29 cellular contexts compared by ENCODE assay signal in the genomic region with DNA sequence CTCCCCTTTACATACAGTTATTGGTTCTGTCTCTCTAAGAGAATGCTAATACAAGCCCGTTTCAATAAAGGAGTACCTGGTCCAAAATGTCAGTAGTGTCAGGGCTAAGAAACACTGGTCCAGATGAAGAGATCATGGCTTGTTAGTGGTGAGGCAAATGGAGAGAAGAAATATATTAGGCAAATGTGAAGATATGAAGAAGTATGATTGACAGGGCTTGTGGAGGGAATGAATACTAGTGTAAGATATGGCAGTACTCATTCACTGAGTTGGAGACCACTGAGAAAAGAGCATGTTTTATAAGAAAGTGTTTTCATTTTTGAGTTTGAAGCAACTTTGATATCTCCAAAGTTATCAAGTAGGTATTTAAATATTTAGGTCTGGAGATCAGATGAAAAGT.
"Had no signal": no experiment of that assay in that cellular context is flagged by ENCODE, and none has a peak within 500 bp of the region (broad histone marks: within the 10 kb centered on the region; RNA-seq: fewer than 3 reads in every experiment).

No MANE protein-coding gene starts in this region.

- H3K4me1 Mint-ChIP-seq: endodermal cell had no signal

- H3K9me3 Mint-ChIP-seq: endodermal cell had no signal

- H3K4me3 Mint-ChIP-seq: dendritic cell treated with granulocyte-macrophage colony-stimulating factor and Interleukin-4, amounts not matched to agents 40 ng/mL and 50 ng/mL, for 4 days; effector memory CD8-positive, alpha-beta T cell; endodermal cell had no signal

- H3K4me1 ChIP-seq: colonic mucosa, esophagus muscularis mucosa, esophagus squamous epithelium, foreskin keratinocyte, gastroesophageal sphincter, heart left ventricle, heart right ventricle had no signal

- H3K27ac Mint-ChIP-seq: dendritic cell treated with granulocyte-macrophage colony-stimulating factor and Interleukin-4, amounts not matched to agents 40 ng/mL and 50 ng/mL, for 4 days; effector memory CD8-positive, alpha-beta T cell; endodermal cell had no signal

- ATAC-seq: effector memory CD8-positive, alpha-beta T cell; esophagus mucosa; foreskin keratinocyte; gastrocnemius medialis; gastroesophageal sphincter; heart left ventricle; heart right ventricle had no signal

- DNase-seq: colonic mucosa; cortex of kidney; dermis blood vessel endothelial cell; dorsolateral prefrontal cortex; effector CD4-positive, alpha-beta T cell; effector CD8-positive, alpha-beta T cell; effector memory CD4-positive, alpha-beta T cell; effector memory CD8-positive, alpha-beta T cell; endodermal cell; erythroblast; esophagus squamous epithelium; foreskin fibroblast; foreskin keratinocyte; foreskin melanocyte; gastrocnemius medialis; glutamatergic neuron; head of caudate nucleus; heart left ventricle; heart right ventricle had no signal

- H3K4me3 ChIP-seq: colonic mucosa, coronary artery, dorsolateral prefrontal cortex, esophagus muscularis mucosa, esophagus squamous epithelium, gastrocnemius medialis, gastroesophageal sphincter, heart left ventricle, heart right ventricle had no signal

- H3K27me3 Mint-ChIP-seq: dendritic cell treated with granulocyte-macrophage colony-stimulating factor and Interleukin-4, amounts not matched to agents 40 ng/mL and 50 ng/mL, for 4 days; effector memory CD8-positive, alpha-beta T cell had no signal

- FAIRE-seq: colon, endometrium, endothelial cell of umbilical vein, frontal cortex had no signal

- H3K27ac ChIP-seq: colonic mucosa, coronary artery, dorsolateral prefrontal cortex, epithelial cell of prostate, esophagus muscularis mucosa, esophagus squamous epithelium, foreskin keratinocyte, gastrocnemius medialis, gastroesophageal sphincter, heart left ventricle, heart right ventricle had no signal

- H3K36me3 ChIP-seq: colonic mucosa, esophagus muscularis mucosa, esophagus squamous epithelium, gastrocnemius medialis, gastroesophageal sphincter, heart left ventricle, heart right ventricle had no signal

- H3K9me3 ChIP-seq: colonic mucosa, esophagus muscularis mucosa, esophagus squamous epithelium, gastrocnemius medialis, gastroesophageal sphincter had no signal

- H3K27me3 ChIP-seq: colonic mucosa, dorsolateral prefrontal cortex, esophagus muscularis mucosa, esophagus squamous epithelium, foreskin keratinocyte, gastrocnemius medialis, gastroesophageal sphincter, heart left ventricle, heart right ventricle had no signal
